ENCODE assay signal across 24 cellular contexts in genomic region chr5:147200001-147200400, GRCh38. TPM values are rescaled to one million over a fixed set of nuclear protein-coding genes. Genes with fewer than 3 reads are reported as not detected.
"Had no signal": no experiment of that assay in that cellular context is flagged by ENCODE, and none has a peak within 500 bp of the region (broad histone marks: within the 10 kb centered on the region; RNA-seq: fewer than 3 reads in every experiment).

No MANE protein-coding gene starts in this region.

- FAIRE-seq: urothelium cell line had no signal

- H3K9me3 Mint-ChIP-seq: central memory CD8-positive, alpha-beta T cell; neural progenitor cell; stimulated activated effector memory CD8-positive, alpha-beta T cell treated with anti-CD3 and anti-CD28 coated beads, Interleukin-12 subunit alpha, Interleukin-12 subunit beta, amount 100 ng/mL, for 72 hours; type B pancreatic cell had no signal

- H3K36me3 ChIP-seq: neural progenitor cell, right atrium auricular region, suprapubic skin, thyroid gland had no signal

- H3K36me3 Mint-ChIP-seq: neural progenitor cell; stimulated activated effector memory CD8-positive, alpha-beta T cell treated with anti-CD3 and anti-CD28 coated beads, Interleukin-12 subunit alpha, Interleukin-12 subunit beta, amount 100 ng/mL, for 72 hours; type B pancreatic cell had no signal

- ATAC-seq: left cardiac atrium; mucosa of descending colon; naive thymus-derived CD8-positive, alpha-beta T cell; stimulated activated naive CD8-positive, alpha-beta T cell treated with anti-CD3 and anti-CD28 coated beads, Interleukin-15, Interleukin-2, amounts not matched to agents 100 U/mL and 50 U/mL, for 24 hours had no signal

- DNase-seq: cortex of kidney; dorsolateral prefrontal cortex; effector CD8-positive, alpha-beta T cell; foreskin melanocyte; head of caudate nucleus; hippocampal formation; islet precursor cell; left cardiac atrium; mucosa of descending colon; naive thymus-derived CD8-positive, alpha-beta T cell; nucleus accumbens; stimulated activated CD4-positive, alpha-beta T cell treated with anti-CD3 and anti-CD28 coated beads, Interleukin-2, amount 100 ng/mL, for 48 hours; stimulated activated CD8-positive, alpha-beta memory T cell treated with anti-CD3 and anti-CD28 coated beads, Interleukin-4, amount 100 ng/mL, for 48 hours; stimulated activated naive CD8-positive, alpha-beta T cell treated with anti-CD3 and anti-CD28 coated beads, Interleukin-15, Interleukin-2, amounts not matched to agents 100 U/mL and 50 U/mL, for 24 hours; thyroid gland had no signal

- H3K4me3 ChIP-seq: dorsolateral prefrontal cortex, mucosa of descending colon, neural progenitor cell, right atrium auricular region, smooth muscle cell, suprapubic skin, thyroid gland had no signal

- H3K27ac Mint-ChIP-seq: naive thymus-derived CD8-positive, alpha-beta T cell; neural progenitor cell; stimulated activated effector memory CD8-positive, alpha-beta T cell treated with anti-CD3 and anti-CD28 coated beads, Interleukin-12 subunit alpha, Interleukin-12 subunit beta, amount 100 ng/mL, for 72 hours; type B pancreatic cell had no signal

- H3K4me1 ChIP-seq: parathyroid adenoma, right atrium auricular region, suprapubic skin, thyroid gland had no signal

- H3K27me3 ChIP-seq: neural progenitor cell, right atrium auricular region, suprapubic skin, thyroid gland had no signal

- H3K9me3 ChIP-seq: mucosa of descending colon, right atrium auricular region, suprapubic skin, thyroid gland had no signal

- H3K4me1 Mint-ChIP-seq: central memory CD8-positive, alpha-beta T cell; naive thymus-derived CD8-positive, alpha-beta T cell; neural progenitor cell; stimulated activated effector memory CD8-positive, alpha-beta T cell treated with anti-CD3 and anti-CD28 coated beads, Interleukin-12 subunit alpha, Interleukin-12 subunit beta, amount 100 ng/mL, for 72 hours had no signal

- H3K27ac ChIP-seq: dorsolateral prefrontal cortex, neural progenitor cell, parathyroid adenoma, right atrium auricular region, suprapubic skin, thyroid gland had no signal

- H3K4me3 Mint-ChIP-seq: central memory CD8-positive, alpha-beta T cell; naive thymus-derived CD8-positive, alpha-beta T cell; neural progenitor cell; stimulated activated effector memory CD8-positive, alpha-beta T cell treated with anti-CD3 and anti-CD28 coated beads, Interleukin-12 subunit alpha, Interleukin-12 subunit beta, amount 100 ng/mL, for 72 hours; type B pancreatic cell had no signal

RNA-seq across cellular contexts. Expression of gene STK32A, which starts 34.8 kb away (rescaled TPM):
- total RNA-seq: naive thymus-derived CD8-positive, alpha-beta T cell had no signal
- polyA plus RNA-seq: naive thymus-derived CD8-positive, alpha-beta T cell had no signal
